Comparison of ENCODE assay signal across 6 cellular contexts in genomic region chr1:151147132-151147503, GRCh38. TPM values are rescaled to one million over a fixed set of nuclear protein-coding genes. Genes with fewer than 3 reads are reported as not detected.
DNase-seq lines count a peak whose midpoint lies in the region; ATAC-seq and TF ChIP-seq lines count a peak whose summit lies in the region.

No MANE protein-coding gene starts in this region.

- no peak for TF ChIP-seq POLR2A in thyroid gland (IDR thresholded peaks at IDR 0.05)

- peaks cover 19% of the 10 kb centered on the region for H3K4me1 Mint-ChIP-seq in activated T-cell treated with anti-CD3 and anti-CD28 coated beads, Interleukin-2, amount 50 U/mL, for 24 hours (ENCODE audit: low read depth)

- intact Hi-C loops in right cardiac atrium (cut with DNase I) (no loop called here), thyroid gland (cut with DNase I) (no loop called here)

- DNase-seq in activated T-cell treated with anti-CD3 and anti-CD28 coated beads, Interleukin-2, amount 50 U/mL, for 24 hours: no peak
- DNase-seq in activated T-cell treated with anti-CD3 and anti-CD28 coated beads for 4 hours: no peak
- no peak for DNase-seq in right cardiac atrium
- DNase-seq in thyroid gland: no peak

- H3K36me3 ChIP-seq in thyroid gland: no peaks in the 10 kb centered on the region

- H3K9me3 Mint-ChIP-seq in activated T-cell treated with anti-CD3 and anti-CD28 coated beads, Interleukin-2, amount 50 U/mL, for 24 hours: no peaks in the 10 kb centered on the region

- H3K4me3 ChIP-seq in right cardiac atrium (ENCODE audit: low read length) (peak overlapping the region; percentile 74), thyroid gland (replicated peaks in 1 of 3) (peak overlapping the region in 1 of 3 donors; percentile 74)

- H3K9me3 ChIP-seq in right cardiac atrium (ENCODE audit: control insufficient read depth, low read length) (no peaks in the 10 kb centered on the region), thyroid gland (no peaks in the 10 kb centered on the region)

- H3K27me3 ChIP-seq in right cardiac atrium (ENCODE audit: control insufficient read depth, insufficient read depth): no peaks in the 10 kb centered on the region
- no peaks in the 10 kb centered on the region for H3K27me3 ChIP-seq in thyroid gland

- 7% methylated on average over 7 of the region's 7 CpGs for WGBS in right cardiac atrium
- 31 to 32% methylated on average over 7 of the region's 7 CpGs for WGBS in thyroid gland, 2 donors

- peak overlapping the region; percentile 78 for H3K27ac Mint-ChIP-seq in activated T-cell treated with anti-CD3 and anti-CD28 coated beads, Interleukin-2, amount 50 U/mL, for 24 hours

- H3K27ac ChIP-seq in right cardiac atrium (ENCODE audit: low read length) (peak overlapping the region; percentile 89), thyroid gland (peak overlapping the region in 2 of 3 donors; percentile 41 to 44)

- TF ChIP-seq CTCF in thyroid gland (IDR thresholded peaks at IDR 0.05): no peak

- peaks cover 4% of the 10 kb centered on the region for H3K27me3 Mint-ChIP-seq in activated T-cell treated with anti-CD3 and anti-CD28 coated beads, Interleukin-2, amount 50 U/mL, for 24 hours

- no peak for ATAC-seq in right cardiac atrium
- no peak for ATAC-seq in GM18867 (IDR thresholded peaks at IDR 0.05; ENCODE audit: unreplicated experiment)
- no peak for ATAC-seq in GM18873 (IDR thresholded peaks at IDR 0.05; ENCODE audit: low FRiP score, unreplicated experiment)

- H3K4me1 ChIP-seq in right cardiac atrium (ENCODE audit: control insufficient read depth, insufficient read depth, low read length): peaks cover 19% of the 10 kb centered on the region
- H3K4me1 ChIP-seq in thyroid gland: peaks cover 20 to 25% of the 10 kb centered on the region in 2 donors

- peak overlapping the region; percentile 83 for H3K4me3 Mint-ChIP-seq in activated T-cell treated with anti-CD3 and anti-CD28 coated beads, Interleukin-2, amount 50 U/mL, for 24 hours

- no peaks in the 10 kb centered on the region for H3K36me3 Mint-ChIP-seq in activated T-cell treated with anti-CD3 and anti-CD28 coated beads, Interleukin-2, amount 50 U/mL, for 24 hours (ENCODE audit: low read depth)

RNA-seq across cellular contexts. Expression of gene SEMA6C, which starts 0.7 kb away (rescaled TPM):
- total RNA-seq in right cardiac atrium (10 to 100 TPM; 23.7 to 70.5 (median 53.3) TPM), thyroid gland (1 to 10 TPM; 2.5 to 5.9 (median 3.4) TPM)
- polyA plus RNA-seq in right cardiac atrium: 58.3 TPM

RNA-seq across cellular contexts. Expression of gene TNFAIP8L2, which starts 9.3 kb away (rescaled TPM):
- 1 to 10 TPM; 1.8 to 3.7 (median 2.3) TPM for total RNA-seq in right cardiac atrium
- polyA plus RNA-seq in right cardiac atrium: 2.1 TPM
- 1 to 10 TPM; 2.2 to 4.2 (median 2.4) TPM for total RNA-seq in thyroid gland

RNA-seq across cellular contexts. Expression of gene LYSMD1, which starts 18.6 kb away (rescaled TPM):
- total RNA-seq in right cardiac atrium (10 to 100 TPM in 3 of 4 donors, 1 to 10 TPM in 1; 8.5 to 16.5 (median 15.6) TPM), thyroid gland (10 to 100 TPM; 13.4 to 19.7 (median 15.7) TPM)
- polyA plus RNA-seq in right cardiac atrium: 9.9 TPM

RNA-seq across cellular contexts. Expression of gene SCNM1, which starts 18.8 kb away (rescaled TPM):
- total RNA-seq in right cardiac atrium: 10 to 100 TPM; 18.3 to 25.6 (median 21.5) TPM
- 23.7 TPM for polyA plus RNA-seq in right cardiac atrium
- 10 to 100 TPM; 13.2 to 44.5 (median 24.5) TPM for total RNA-seq in thyroid gland

RNA-seq across cellular contexts. Expression of gene TMOD4, which starts 28.7 kb away (rescaled TPM):
- total RNA-seq in right cardiac atrium (not detected), thyroid gland (not detected)
- 0.20 TPM for polyA plus RNA-seq in right cardiac atrium
